ENCODE assay signal across 22 cellular contexts in genomic region chr15:59539799-59540198, GRCh38.
A peak's percentile ranks its signal among the peaks of the same experiment; 100 is the strongest.
DNase-seq lines count a peak whose midpoint lies in the region; ATAC-seq, FAIRE-seq and TF ChIP-seq lines count a peak whose summit lies in the region.
"Had no signal": no experiment of that assay in that cellular context is flagged by ENCODE, and none has a peak within 500 bp of the region (broad histone marks: within the 10 kb centered on the region; RNA-seq: fewer than 3 reads in every experiment).

No MANE protein-coding gene starts in this region.

- H3K9me3 ChIP-seq in mucosa of descending colon (no peaks in the 10 kb centered on the region), testis (no peaks in the 10 kb centered on the region)
- H3K9me3 ChIP-seq: gastrocnemius medialis, thoracic aorta had no signal

- TF ChIP-seq CTCF in bronchial epithelial cell (IDR thresholded peaks at IDR 0.05; ENCODE audit: insufficient read depth, low read length, severe bottlenecking) (no peak), mucosa of descending colon (IDR thresholded peaks at IDR 0.05) (no peak), testis (IDR thresholded peaks at IDR 0.05) (no peak)

- TF ChIP-seq POLR2A in testis (IDR thresholded peaks at IDR 0.05): no peak

- no peak overlapping the region for H3K4me3 ChIP-seq in bronchial epithelial cell (ENCODE audit: low read depth, low read length)
- H3K4me3 ChIP-seq in mucosa of descending colon: no peak overlapping the region
- H3K4me3 ChIP-seq in testis: no peak overlapping the region
- H3K4me3 ChIP-seq: gastrocnemius medialis, thoracic aorta had no signal

- no peaks in the 10 kb centered on the region for H3K27me3 ChIP-seq in bronchial epithelial cell (ENCODE audit: control insufficient read depth, insufficient read depth, low read length)
- H3K27me3 ChIP-seq in testis: no peaks in the 10 kb centered on the region
- H3K27me3 ChIP-seq: gastrocnemius medialis had no signal

- DNase-seq in Daoy (ENCODE audit: low read depth): peak; percentile 28
- peak; percentile 30 for DNase-seq in M059J (ENCODE audit: low read depth)
- peak; percentile 42 for DNase-seq in bronchial epithelial cell (ENCODE audit: low read depth)
- DNase-seq in mucosa of descending colon: peak in 1 of 3 donors; percentile 45
- no peak for DNase-seq in T-helper 2 cell
- DNase-seq in testis: no peak
- no peak for DNase-seq in midbrain (lab: John Stamatoyannopoulos, UW)
- no peak for DNase-seq in posterior cingulate gyrus
- DNase-seq: activated CD4-positive, CD25-positive, alpha-beta regulatory T cell treated with anti-CD3 and anti-CD28 coated beads, Interleukin-2, amount 50 U/mL, for 72 hours; activated CD8-positive, alpha-beta memory T cell treated with anti-CD3 and anti-CD28 coated beads for 24 hours; activated T-cell treated with anti-CD3 and anti-CD28 coated beads, Interleukin-2, amount 50 U/mL, for 72 hours; CD4-positive, alpha-beta memory T cell; cortex of kidney; DMS79 treated with DMSO at 0.1 percent for 48 hours; gastrocnemius medialis; NCI-H1436 treated with DMSO at 0.1 percent for 48 hours; NCI-H2171 treated with DMSO at 0.1 percent for 48 hours; NCI-H774; T-helper 9 cell had no signal

- intact Hi-C loops in mucosa of descending colon (cut with DNase I, micrococcal nuclease): loop anchor here in 1 of 2 donors (10.0 kb wide), 1 partner anchor 75 kb away; the partner anchor contains the start of gene GCNT3
- intact Hi-C loops in testis (cut with DNase I; ENCODE audit: low total_unique reads): no loop called here
- intact Hi-C loops in posterior cingulate gyrus (cut with DNase I): no loop called here

- WGBS in testis, 2 donors: 83 to 94% methylated on average over 3 of the region's 3 CpGs

- no peaks in the 10 kb centered on the region for H3K36me3 ChIP-seq in bronchial epithelial cell (ENCODE audit: control insufficient read depth, insufficient read depth, low read length)
- H3K36me3 ChIP-seq in mucosa of descending colon (ENCODE audit: low read depth): no peaks in the 10 kb centered on the region
- H3K36me3 ChIP-seq in testis (ENCODE audit: low read depth, missing control alignments): no peaks in the 10 kb centered on the region
- H3K36me3 ChIP-seq: gastrocnemius medialis, thoracic aorta had no signal

- H3K4me1 ChIP-seq in mucosa of descending colon (ENCODE audit: low read depth): peaks cover 9% of the 10 kb centered on the region
- no peaks in the 10 kb centered on the region for H3K4me1 ChIP-seq in testis
- H3K4me1 ChIP-seq: gastrocnemius medialis had no signal

- FAIRE-seq in bronchial epithelial cell (lab: Jason Lieb, UNC): no peak

- ATAC-seq in mucosa of descending colon: peak; percentile 59
- ATAC-seq: activated T-cell treated with anti-CD3 and anti-CD28 coated beads, Interleukin-2, amount 50 U/mL, for 72 hours; gastrocnemius medialis; left lobe of liver; Panc1 had no signal

- no peak overlapping the region for H3K27ac ChIP-seq in testis
- H3K27ac ChIP-seq: gastrocnemius medialis, thoracic aorta had no signal

Comparison
In these comparisons a context has a peak if more than half of its experiments do, and no peak if none do; other contexts are left out.
1. DNase-seq: peak in Daoy (single experiment), M059J (single experiment) and bronchial epithelial cell (single experiment); none in T-helper 2 cell (0 of 5), testis (single experiment), midbrain (single experiment) and posterior cingulate gyrus (0 of 10).